25 cellular contexts compared by ENCODE assay signal in the genomic region with DNA sequence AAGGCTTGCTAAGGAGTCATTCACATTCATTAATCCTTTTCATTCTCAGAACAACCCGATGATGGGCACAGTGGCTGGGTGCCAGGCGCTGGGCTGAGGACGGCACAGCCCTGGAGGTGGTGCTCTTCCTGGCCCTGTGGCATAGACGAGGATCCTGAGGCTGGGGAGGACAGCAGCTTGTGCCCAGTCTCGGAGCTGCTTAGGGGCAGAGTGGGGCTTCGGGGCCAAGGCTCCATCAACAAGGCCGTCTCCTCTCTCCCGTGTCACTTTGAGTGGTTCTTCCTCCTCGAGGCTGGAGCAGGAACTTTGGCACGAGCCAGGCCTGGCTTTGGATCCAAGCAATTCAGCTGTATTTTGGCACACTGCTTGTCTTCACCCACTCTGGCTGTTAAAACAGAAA.
DNase-seq lines count a peak whose midpoint lies in the region; ATAC-seq and TF ChIP-seq lines count a peak whose summit lies in the region.
"Had no signal": no experiment of that assay in that cellular context is flagged by ENCODE, and none has a peak within 500 bp of the region (broad histone marks: within the 10 kb centered on the region; RNA-seq: fewer than 3 reads in every experiment).

No MANE protein-coding gene starts in this region.

- peaks cover 4% of the 10 kb centered on the region for H3F3A ChIP-seq in neural progenitor cell (ENCODE audit: low read depth)

- no peak for TF ChIP-seq CTCF in neural progenitor cell (IDR thresholded peaks at IDR 0.05)
- no peak for TF ChIP-seq CTCF in thoracic aorta (IDR thresholded peaks at IDR 0.05)
- TF ChIP-seq CTCF in mucosa of descending colon (IDR thresholded peaks at IDR 0.05): no peak

- H4K20me1 ChIP-seq in neural progenitor cell (ENCODE audit: low read depth): no peaks in the 10 kb centered on the region

- peaks cover 38% of the 10 kb centered on the region for H3K4me1 Mint-ChIP-seq in neural progenitor cell
- H3K4me1 Mint-ChIP-seq: activated CD4-positive, alpha-beta T cell treated with anti-CD3 and anti-CD28 coated beads for 36 hours; CD8-positive, alpha-beta memory T cell had no signal

- H3K4me3 ChIP-seq in neural progenitor cell: no peak overlapping the region
- H3K4me3 ChIP-seq in thoracic aorta: peak overlapping the region; percentile 3
- H3K4me3 ChIP-seq in mucosa of descending colon: no peak overlapping the region
- H3K4me3 ChIP-seq: gastrocnemius medialis, SK-N-MC had no signal

- no peaks in the 10 kb centered on the region for H3K9me3 Mint-ChIP-seq in neural progenitor cell
- H3K9me3 Mint-ChIP-seq: CD8-positive, alpha-beta memory T cell; dendritic cell treated with granulocyte-macrophage colony-stimulating factor and Interleukin-4, amounts not matched to agents 40 ng/mL and 50 ng/mL, for 4 days; nephron; T-helper 1 cell treated with Interleukin-12 subunit alpha and Interleukin-12 subunit beta and Interleukin-4 antibody, amounts not matched to agents 30 μg/mL and 1 μg/mL, for 36 hours had no signal

- intact Hi-C loops in mucosa of descending colon (cut with DNase I, micrococcal nuclease): no loop called here

- H3K4me3 Mint-ChIP-seq in neural progenitor cell: no peak overlapping the region
- H3K4me3 Mint-ChIP-seq: activated CD4-positive, alpha-beta T cell treated with anti-CD3 and anti-CD28 coated beads for 36 hours; CD8-positive, alpha-beta memory T cell; dendritic cell treated with granulocyte-macrophage colony-stimulating factor and Interleukin-4, amounts not matched to agents 40 ng/mL and 50 ng/mL, for 4 days; nephron; T-helper 1 cell treated with Interleukin-12 subunit alpha and Interleukin-12 subunit beta and Interleukin-4 antibody, amounts not matched to agents 30 μg/mL and 1 μg/mL, for 36 hours had no signal

- H2AFZ ChIP-seq in neural progenitor cell (replicated peaks): no peak overlapping the region

- H3K27me3 ChIP-seq in neural progenitor cell (no peaks in the 10 kb centered on the region), thoracic aorta (replicated peaks; ENCODE audit: insufficient read depth) (no peaks in the 10 kb centered on the region)
- H3K27me3 ChIP-seq: gastrocnemius medialis had no signal

- peak; percentile 11 for DNase-seq in NCI-H1092 treated with DMSO at 0.1 percent for 48 hours (lab: John Stamatoyannopoulos, UW)
- DNase-seq in NCI-H1092 (lab: John Stamatoyannopoulos, UW): no peak
- DNase-seq in anterior cingulate cortex (lab: John Stamatoyannopoulos, UW): peak in 39 of 58 donors; percentile 4 to 76 (median 31)
- DNase-seq in neural progenitor cell (ENCODE audit: low spot score): no peak
- no peak for DNase-seq in thoracic aorta (ENCODE audit: low spot score)
- no peak for DNase-seq in mucosa of descending colon
- no peak for DNase-seq in ureter (ENCODE audit: low spot score)
- DNase-seq: activated CD4-positive, alpha-beta T cell treated with anti-CD3 and anti-CD28 coated beads for 36 hours; activated CD8-positive, alpha-beta memory T cell treated with anti-CD3 and anti-CD28 coated beads for 24 hours; activated gamma-delta T cell; activated T-cell treated with anti-CD3 and anti-CD28 coated beads, Interleukin-2, amount 50 U/mL, for 1 hour; CD8-positive, alpha-beta memory T cell; gastrocnemius medialis; GOT3; MV-4-11; NCI-H187; right cardiac atrium; stimulated activated CD4-positive, alpha-beta T cell treated with anti-CD3 and anti-CD28 coated beads, Interleukin-4, amount 100 ng/mL, for 24 hours; stimulated activated naive CD4-positive, alpha-beta T cell had no signal

- H3K79me2 ChIP-seq in neural progenitor cell (ENCODE audit: low read depth): no peaks in the 10 kb centered on the region

- H3K36me3 Mint-ChIP-seq in neural progenitor cell: no peaks in the 10 kb centered on the region

- peaks cover 12% of the 10 kb centered on the region for H3K27me3 Mint-ChIP-seq in neural progenitor cell (ENCODE audit: insufficient read depth, low read depth)
- H3K27me3 Mint-ChIP-seq: activated CD4-positive, alpha-beta T cell treated with anti-CD3 and anti-CD28 coated beads for 36 hours; CD8-positive, alpha-beta memory T cell; dendritic cell treated with granulocyte-macrophage colony-stimulating factor and Interleukin-4, amounts not matched to agents 40 ng/mL and 50 ng/mL, for 4 days had no signal

- H3K9me3 ChIP-seq in neural progenitor cell (ENCODE audit: low read depth) (no peaks in the 10 kb centered on the region), thoracic aorta (no peaks in the 10 kb centered on the region), mucosa of descending colon (no peaks in the 10 kb centered on the region)
- H3K9me3 ChIP-seq: gastrocnemius medialis had no signal

- H3K36me3 ChIP-seq in neural progenitor cell: no peaks in the 10 kb centered on the region
- no peaks in the 10 kb centered on the region for H3K36me3 ChIP-seq in thoracic aorta
- H3K36me3 ChIP-seq in mucosa of descending colon (ENCODE audit: low read depth): no peaks in the 10 kb centered on the region
- H3K36me3 ChIP-seq: gastrocnemius medialis had no signal

- H3K27ac Mint-ChIP-seq in neural progenitor cell: peak overlapping the region; percentile 70
- H3K27ac Mint-ChIP-seq: activated CD4-positive, alpha-beta T cell treated with anti-CD3 and anti-CD28 coated beads for 36 hours; CD8-positive, alpha-beta memory T cell; dendritic cell treated with granulocyte-macrophage colony-stimulating factor and Interleukin-4, amounts not matched to agents 40 ng/mL and 50 ng/mL, for 4 days; nephron; T-helper 1 cell treated with Interleukin-12 subunit alpha and Interleukin-12 subunit beta and Interleukin-4 antibody, amounts not matched to agents 30 μg/mL and 1 μg/mL, for 36 hours had no signal

- H3K4me2 ChIP-seq in neural progenitor cell: no peak overlapping the region

- ATAC-seq in thoracic aorta (ENCODE audit: insufficient number of reproducible peaks, low FRiP score, low read depth) (no peak), mucosa of descending colon (no peak), HG03196 (IDR thresholded peaks at IDR 0.05; ENCODE audit: unreplicated experiment) (no peak)
- ATAC-seq: activated CD4-positive, alpha-beta T cell treated with anti-CD3 and anti-CD28 coated beads for 36 hours; gastrocnemius medialis had no signal

- H3K9ac ChIP-seq in neural progenitor cell: no peak overlapping the region

- H3K27ac ChIP-seq in neural progenitor cell (no peak overlapping the region), thoracic aorta (no peak overlapping the region)
- H3K27ac ChIP-seq: 22Rv1, gastrocnemius medialis, SK-N-MC had no signal

- H3K4me1 ChIP-seq in neural progenitor cell (peaks cover 16% of the 10 kb centered on the region), thoracic aorta (ENCODE audit: control insufficient read depth in 1 of 2, low read depth in 2 of 2) (peaks cover 0 to 17% of the 10 kb centered on the region in 2 donors), mucosa of descending colon (ENCODE audit: low read depth) (no peaks in the 10 kb centered on the region)

Comparison
In these comparisons a context has a peak if more than half of its experiments do, and no peak if none do; other contexts are left out.
1. DNase-seq: peak in NCI-H1092 treated with DMSO at 0.1 percent for 48 hours (single experiment) and anterior cingulate cortex (39 of 58); none in NCI-H1092 (single experiment), neural progenitor cell (single experiment), thoracic aorta (single experiment), mucosa of descending colon (0 of 3) and ureter (single experiment).